Comparison of ENCODE assay signal across 27 cellular contexts in the genomic region with DNA sequence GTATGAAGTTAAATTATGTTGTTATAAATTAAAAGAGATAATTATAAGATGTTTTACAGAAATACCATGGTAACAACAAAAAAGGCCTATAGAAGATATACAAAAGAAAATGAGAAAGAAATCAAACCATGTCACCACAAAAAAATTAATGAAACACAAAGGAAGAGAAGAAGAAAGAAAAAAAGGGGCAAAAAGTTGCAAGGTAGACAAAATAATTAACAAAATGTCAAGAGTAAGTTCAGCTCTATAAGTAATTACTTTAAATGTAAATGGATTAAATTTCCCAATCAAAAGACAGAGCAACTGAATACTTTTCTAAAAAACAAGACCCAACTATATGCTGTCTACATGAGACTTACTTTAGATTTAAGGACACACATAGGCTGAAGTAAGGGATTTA.
"Had no signal": no experiment of that assay in that cellular context is flagged by ENCODE, and none has a peak within 500 bp of the region (broad histone marks: within the 10 kb centered on the region; RNA-seq: fewer than 3 reads in every experiment).

No MANE protein-coding gene starts in this region.

- H3K9me3 ChIP-seq: testis, thoracic aorta, thyroid gland, uterus, vagina had no signal

- H3K4me3 ChIP-seq: stomach, suprapubic skin, testis, thoracic aorta, thyroid gland, tibial artery, tibial nerve, transverse colon, upper lobe of left lung, upper lobe of right lung, uterus, vagina had no signal

- H3K36me3 ChIP-seq: stomach, suprapubic skin, thoracic aorta, thyroid gland, tibial artery, tibial nerve, transverse colon, upper lobe of left lung, upper lobe of right lung, uterus, vagina had no signal

- FAIRE-seq: urothelium cell line had no signal

- H3K27ac ChIP-seq: stomach, suprapubic skin, testis, thoracic aorta, thyroid gland, tibial artery, tibial nerve, transverse colon, upper lobe of left lung, upper lobe of right lung, uterus, vagina had no signal

- ATAC-seq: stimulated activated effector memory CD8-positive, alpha-beta T cell treated with anti-CD3 and anti-CD28 coated beads, Interleukin-12 subunit alpha, Interleukin-12 subunit beta, amount 100 ng/mL, for 72 hours; stimulated activated memory B cell treated with anti-CD40 and anti-IgM and Interleukin-4, amounts not matched to agents 10 μg/mL and 1 μg/mL and 100 μg/mL, for 72 hours; stimulated activated naive B cell treated with anti-CD40 and anti-IgM and Interleukin-4, amounts not matched to agents 10 μg/mL and 1 μg/mL and 100 μg/mL, for 72 hours; stimulated activated naive CD8-positive, alpha-beta T cell treated with anti-CD3 and anti-CD28 coated beads, Interleukin-15, amount 100 ng/mL, for 72 hours; stimulated activated naive CD8-positive, alpha-beta T cell treated with anti-CD3 and anti-CD28 coated beads, Interleukin-15, Interleukin-2, amounts not matched to agents 100 U/mL and 50 U/mL, for 24 hours; upper lobe of right lung had no signal

- DNase-seq: stimulated activated CD4-positive, alpha-beta T cell treated with anti-CD3 and anti-CD28 coated beads, Interleukin-2, amount 100 ng/mL, for 48 hours; stimulated activated CD4-positive, alpha-beta T cell treated with anti-CD3 and anti-CD28 coated beads, Interleukin-4, amount 100 ng/mL, for 1 hour; stimulated activated CD4-positive, alpha-beta T cell treated with anti-CD3 and anti-CD28 coated beads, Interleukin-4, amount 100 ng/mL, for 24 hours; stimulated activated CD4-positive, alpha-beta T cell treated with anti-CD3 and anti-CD28 coated beads, Interleukin-4, amount 100 ng/mL, for 4 hours; stimulated activated CD8-positive, alpha-beta memory T cell treated with anti-CD3 and anti-CD28 coated beads, Interleukin-4, amount 100 ng/mL, for 48 hours; stimulated activated naive B cell treated with anti-CD40 and anti-IgM and Interleukin-4, amounts not matched to agents 10 μg/mL and 1 μg/mL and 100 μg/mL, for 72 hours; stimulated activated naive CD4-positive, alpha-beta T cell; stimulated activated naive CD4-positive, alpha-beta T cell treated with Interleukin-2 at 50 U/mL for 16 hours; stimulated activated naive CD8-positive, alpha-beta T cell treated with anti-CD3 and anti-CD28 coated beads, Interleukin-15, amount 100 ng/mL, for 72 hours; stimulated activated naive CD8-positive, alpha-beta T cell treated with anti-CD3 and anti-CD28 coated beads, Interleukin-15, Interleukin-2, amounts not matched to agents 100 U/mL and 50 U/mL, for 24 hours; stomach; substantia nigra; testis; thyroid gland; tibial artery; transverse colon; trophoblast cell; upper lobe of left lung; upper lobe of right lung; uterus had no signal

- H3K27me3 ChIP-seq: stomach, suprapubic skin, testis, thyroid gland, tibial artery, tibial nerve, transverse colon, upper lobe of left lung, upper lobe of right lung, uterus, vagina had no signal

- H3K4me1 ChIP-seq: stomach, suprapubic skin, testis, thyroid gland, tibial artery, tibial nerve, transverse colon, upper lobe of left lung, upper lobe of right lung, uterus, vagina had no signal
